ENCODE assay signal across 18 cellular contexts in genomic region chr2:101735166-101735533, GRCh38. TPM values are rescaled to one million over a fixed set of nuclear protein-coding genes. Genes with fewer than 3 reads are reported as not detected.
DNase-seq lines count a peak whose midpoint lies in the region; ATAC-seq and TF ChIP-seq lines count a peak whose summit lies in the region.
"Had no signal": no experiment of that assay in that cellular context is flagged by ENCODE, and none has a peak within 500 bp of the region (broad histone marks: within the 10 kb centered on the region; RNA-seq: fewer than 3 reads in every experiment).

No MANE protein-coding gene starts in this region.

- intact Hi-C loops in CD4-positive, alpha-beta memory T cell (cut with micrococcal nuclease): no loop called here
- intact Hi-C loops in IMR-90 (cut with micrococcal nuclease): no loop called here

- H3K4me1 ChIP-seq in CD4-positive, alpha-beta memory T cell (ENCODE audit: insufficient read depth, low read length): peaks cover 86% of the 10 kb centered on the region
- peaks cover 31% of the 10 kb centered on the region for H3K4me1 ChIP-seq in IMR-90 (ENCODE audit: control insufficient read depth, insufficient read depth, low read length)
- H3K4me1 ChIP-seq in trophoblast cell (ENCODE audit: control insufficient read depth in 1 of 2, insufficient read depth in 2 of 2, low read length in 2 of 2): peaks cover 8% of the 10 kb centered on the region in 2 experiments
- no peaks in the 10 kb centered on the region for H3K4me1 ChIP-seq in MM.1S (ENCODE audit: low read length)

- TF ChIP-seq POLR2A in IMR-90 (IDR thresholded peaks at IDR 0.05; ENCODE audit: low read depth, low read length): no peak

- peaks cover 64 to 89% (median 74%) of the 10 kb centered on the region in 4 donors for H3K4me1 Mint-ChIP-seq in CD4-positive, alpha-beta memory T cell

- in situ Hi-C loops in IMR-90 (cut with MboI; ENCODE audit: low sequenced_read_pairs): no loop called here

- dilution Hi-C loops in IMR-90 (cut with HindIII; ENCODE audit: low sequenced_read_pairs, unreplicated experiment): no loop called here

- H2AK9ac ChIP-seq in IMR-90 (replicated peaks; ENCODE audit: low read depth, low read length, poor library complexity): no peak overlapping the region

- H3K36me3 Mint-ChIP-seq in CD4-positive, alpha-beta memory T cell: no peaks in the 10 kb centered on the region

- H3K4me2 ChIP-seq in IMR-90 (ENCODE audit: low read depth, low read length) (no peak overlapping the region), trophoblast cell (ENCODE audit: low read length) (no peak overlapping the region), MM.1S (ENCODE audit: low read depth, low read length) (no peak overlapping the region)

- H2BK5ac ChIP-seq in IMR-90 (ENCODE audit: low read depth, low read length, poor library complexity, severe bottlenecking): no peak overlapping the region
- H2BK5ac ChIP-seq in trophoblast cell (ENCODE audit: low read depth, low read length, poor library complexity): no peak overlapping the region

- H3K56ac ChIP-seq in IMR-90 (ENCODE audit: extremely low read depth, insufficient read depth, low read length): no peak overlapping the region

- H3K9me3 Mint-ChIP-seq in CD4-positive, alpha-beta memory T cell: no peaks in the 10 kb centered on the region
- H3K9me3 Mint-ChIP-seq: activated CD4-positive, alpha-beta memory T cell treated with anti-CD3 and anti-CD28 coated beads, Interleukin-2, amount 10 ng/mL, durations not matched to agents 7 days and 5 days; activated T-helper 1 cell treated with anti-CD3 and anti-CD28 coated beads, Interleukin-12 subunit alpha, Interleukin-12 subunit beta, Interleukin-2, Interleukin-4 antibody, amounts not matched to agents 30 ng/mL and 10 ng/mL and 1 ng/mL, durations not matched to agents 14 hours and 24 hours and 36 hours had no signal

- H3K4me3 Mint-ChIP-seq in CD4-positive, alpha-beta memory T cell: peak overlapping the region in 1 of 8 donors; percentile 37
- H3K4me3 Mint-ChIP-seq: activated CD4-positive, alpha-beta memory T cell treated with anti-CD3 and anti-CD28 coated beads, Interleukin-2, amount 10 ng/mL, durations not matched to agents 7 days and 5 days; activated T-helper 1 cell treated with anti-CD3 and anti-CD28 coated beads, Interleukin-12 subunit alpha, Interleukin-12 subunit beta, Interleukin-2, Interleukin-4 antibody, amounts not matched to agents 30 ng/mL and 10 ng/mL and 1 ng/mL, durations not matched to agents 14 hours and 24 hours and 36 hours had no signal

- no TSS peak for BruUV-seq in IMR-90 (replicated peaks; lab: Mats Ljungman, UMichigan)

- POLR2A ChIA-PET in CD4-positive, alpha-beta memory T cell (lab: Charles Lee; ENCODE audit: partially characterized antibody): interaction anchor here (1.4 kb wide), 1 partner anchor 11 kb away, joined by 3 read pairs; no protein-coding TSS in a partner anchor
- POLR2A ChIA-PET in IMR-90 (lab: Charles Lee; ENCODE audit: unreplicated experiment): no interaction called here

- no peaks in the 10 kb centered on the region for H3F3A ChIP-seq in MM.1S (ENCODE audit: insufficient read depth, low read length)

- no peak overlapping the region for H2BK15ac ChIP-seq in IMR-90 (ENCODE audit: low read depth, low read length)

- H3K79me2 ChIP-seq in trophoblast cell (ENCODE audit: control insufficient read depth, insufficient read depth, low read length, poor library complexity) (peaks cover 25% of the 10 kb centered on the region), MM.1S (ENCODE audit: low read length) (no peaks in the 10 kb centered on the region)

- H3K23ac ChIP-seq in IMR-90 (ENCODE audit: low read depth, low read length) (peak overlapping the region; percentile 76; the same call in 1 of the 2 replicates), trophoblast cell (ENCODE audit: low read length) (no peak overlapping the region)

- no peak overlapping the region for H2AFZ ChIP-seq in IMR-90 (replicated peaks; ENCODE audit: low read length, poor library complexity)
- H2AFZ ChIP-seq in trophoblast cell (ENCODE audit: insufficient read depth, low read length, poor library complexity): no peak overlapping the region
- H2AFZ ChIP-seq in MM.1S (ENCODE audit: low read length): no peak overlapping the region

- H3K18ac ChIP-seq in IMR-90 (ENCODE audit: low read depth, low read length) (no peak overlapping the region), trophoblast cell (ENCODE audit: low read length) (no peak overlapping the region)

- H3K27ac Mint-ChIP-seq in CD4-positive, alpha-beta memory T cell: peak overlapping the region in 5 of 7 donors; percentile 0 to 54 (median 10)
- H3K27ac Mint-ChIP-seq: activated CD4-positive, alpha-beta memory T cell treated with anti-CD3 and anti-CD28 coated beads, Interleukin-2, amount 10 ng/mL, durations not matched to agents 7 days and 5 days had no signal

- H2BK12ac ChIP-seq in trophoblast cell (ENCODE audit: low read length): no peak overlapping the region

- no peak overlapping the region for H4K5ac ChIP-seq in IMR-90 (ENCODE audit: low read depth, low read length)

- H3K14ac ChIP-seq in IMR-90 (replicated peaks; ENCODE audit: low read depth, low read length): no peak overlapping the region
- no peak overlapping the region for H3K14ac ChIP-seq in trophoblast cell (ENCODE audit: low read length)

- no peak for DNase-seq in CD4-positive, alpha-beta memory T cell
- DNase-seq in IMR-90 (no peak), caudate nucleus (lab: John Stamatoyannopoulos, UW) (no peak), trophoblast cell (no peak), MM.1S (no peak)
- DNase-seq: activated CD4-positive, alpha-beta memory T cell treated with anti-CD3 and anti-CD28 coated beads, Interleukin-2, amount 10 ng/mL, durations not matched to agents 7 days and 5 days; EL; GOT3; left lung; NCI-H1694 treated with DMSO at 0.1 percent for 48 hours; NCI-H510A; stimulated activated CD4-positive, alpha-beta T cell treated with anti-CD3 and anti-CD28 coated beads, Interleukin-1b, Interleukin-23, amount 100 ng/mL, for 48 hours had no signal

- H3K27ac ChIP-seq in CD4-positive, alpha-beta memory T cell (ENCODE audit: low read depth, low read length): no peak overlapping the region
- H3K27ac ChIP-seq in IMR-90 (ENCODE audit: insufficient read depth, low read length) (no peak overlapping the region), caudate nucleus (ENCODE audit: low read depth, low read length) (peak overlapping the region; percentile 60), trophoblast cell (ENCODE audit: low read depth, low read length) (no peak overlapping the region), MM.1S (ENCODE audit: low read length) (no peak overlapping the region)
- H3K27ac ChIP-seq: C4-2B, left lung had no signal

- no peak overlapping the region for H4K12ac ChIP-seq in trophoblast cell (ENCODE audit: low read depth, low read length)

- H3K79me1 ChIP-seq in IMR-90 (ENCODE audit: low read depth in 1 of 2, low read length in 2 of 2): peaks cover 17 to 77% of the 10 kb centered on the region in 2 experiments
- H3K79me1 ChIP-seq in trophoblast cell (ENCODE audit: low read length): no peaks in the 10 kb centered on the region

- H3K36me3 ChIP-seq in CD4-positive, alpha-beta memory T cell (ENCODE audit: insufficient read depth, low read length): no peaks in the 10 kb centered on the region
- peaks cover 2% of the 10 kb centered on the region; the same call in 1 of the 2 replicates for H3K36me3 ChIP-seq in IMR-90 (ENCODE audit: control insufficient read depth, insufficient read depth, low read length)
- H3K36me3 ChIP-seq in trophoblast cell (ENCODE audit: control insufficient read depth in 1 of 2, insufficient read depth in 2 of 2, low read length in 2 of 2): no peaks in the 10 kb centered on the region
- H3K36me3 ChIP-seq in MM.1S (replicated peaks; ENCODE audit: insufficient read depth, low read length): no peaks in the 10 kb centered on the region
- H3K36me3 ChIP-seq: ascending aorta, left lung, thoracic aorta had no signal

- no peak for ATAC-seq in IMR-90 (ENCODE audit: low read depth)
- no peak for ATAC-seq in GM18517 (IDR thresholded peaks at IDR 0.05; ENCODE audit: unreplicated experiment)
- ATAC-seq in GM19467 (IDR thresholded peaks at IDR 0.05; ENCODE audit: unreplicated experiment): no peak
- ATAC-seq: left lung had no signal

- no peaks in the 10 kb centered on the region for H3K9me2 ChIP-seq in MM.1S (replicated peaks; ENCODE audit: insufficient read depth, low read length)

- no peak for TF ChIP-seq RAD21 in IMR-90 (IDR thresholded peaks at IDR 0.05; ENCODE audit: low read length)

- H3K27me3 Mint-ChIP-seq in CD4-positive, alpha-beta memory T cell: no peaks in the 10 kb centered on the region
- H3K27me3 Mint-ChIP-seq: activated CD4-positive, alpha-beta memory T cell treated with anti-CD3 and anti-CD28 coated beads, Interleukin-2, amount 10 ng/mL, durations not matched to agents 7 days and 5 days had no signal

- H3K4ac ChIP-seq in IMR-90 (ENCODE audit: low read depth, low read length) (no peak overlapping the region), trophoblast cell (ENCODE audit: low read depth, low read length) (peak overlapping the region; percentile 90)

- H2BK120ac ChIP-seq in IMR-90 (ENCODE audit: low read depth, low read length): no peak overlapping the region
- no peak overlapping the region for H2BK120ac ChIP-seq in trophoblast cell (ENCODE audit: insufficient read depth, low read length, poor library complexity)

- CTCF ChIA-PET in CD4-positive, alpha-beta memory T cell (lab: Charles Lee; ENCODE audit: partially characterized antibody): no interaction called here
- CTCF ChIA-PET in IMR-90 (lab: Yijun Ruan, JAX): no interaction called here

- H4K8ac ChIP-seq in IMR-90 (ENCODE audit: low read depth in 2 of 2, low read length in 2 of 2) (no peak overlapping the region), trophoblast cell (ENCODE audit: low read depth, low read length) (no peak overlapping the region)

- H3K9me3 ChIP-seq in CD4-positive, alpha-beta memory T cell (ENCODE audit: control insufficient read depth in 1 of 2, low read length in 2 of 2): no peaks in the 10 kb centered on the region
- H3K9me3 ChIP-seq in IMR-90 (ENCODE audit: control insufficient read depth, insufficient read depth, low read length) (no peaks in the 10 kb centered on the region), trophoblast cell (ENCODE audit: insufficient read depth, low read depth, low read length) (no peaks in the 10 kb centered on the region), MM.1S (replicated peaks; ENCODE audit: insufficient read depth, low read length) (no peaks in the 10 kb centered on the region)
- H3K9me3 ChIP-seq: ascending aorta, left lung, thoracic aorta had no signal

- H4K91ac ChIP-seq in IMR-90 (ENCODE audit: insufficient read depth, low read depth, low read length): no peak overlapping the region
- no peak overlapping the region for H4K91ac ChIP-seq in trophoblast cell (ENCODE audit: low read depth, low read length)

- no peak overlapping the region for H3K4me3 ChIP-seq in CD4-positive, alpha-beta memory T cell (ENCODE audit: low read length in 2 of 2)
- H3K4me3 ChIP-seq in IMR-90 (ENCODE audit: insufficient read depth, low read depth, low read length) (no peak overlapping the region), trophoblast cell (ENCODE audit: low read depth, low read length) (no peak overlapping the region), MM.1S (ENCODE audit: low read length) (no peak overlapping the region)
- H3K4me3 ChIP-seq: ascending aorta, left lung, thoracic aorta had no signal

- H3K27me3 ChIP-seq in CD4-positive, alpha-beta memory T cell (ENCODE audit: insufficient read depth, low read length): no peaks in the 10 kb centered on the region
- no peaks in the 10 kb centered on the region for H3K27me3 ChIP-seq in IMR-90 (ENCODE audit: control insufficient read depth, insufficient read depth, low read length)
- H3K27me3 ChIP-seq in trophoblast cell (ENCODE audit: insufficient read depth, low read length): no peaks in the 10 kb centered on the region
- H3K27me3 ChIP-seq in MM.1S (replicated peaks; ENCODE audit: insufficient read depth, low read length): no peaks in the 10 kb centered on the region
- H3K27me3 ChIP-seq: ascending aorta, left lung had no signal

- TF ChIP-seq CTCF in IMR-90 (conservative IDR thresholded peaks at IDR 0.05; ENCODE audit: low read depth, low read length): no peak
- TF ChIP-seq CTCF in MM.1S (IDR thresholded peaks at IDR 0.05; ENCODE audit: low read length): no peak

- H2AK5ac ChIP-seq in IMR-90 (ENCODE audit: low read depth, low read length) (0 out of 2 replicates have a peak overlapping the region, but pooled peaks have one; percentile 14), trophoblast cell (ENCODE audit: low read length) (no peak overlapping the region)

- H3K9ac ChIP-seq in IMR-90 (ENCODE audit: low read depth, low read length) (no peak overlapping the region), trophoblast cell (ENCODE audit: low read length) (no peak overlapping the region), MM.1S (ENCODE audit: low read length) (no peak overlapping the region)

- H2BK20ac ChIP-seq in IMR-90 (ENCODE audit: low read depth, low read length): no peak overlapping the region

- peaks cover 93% of the 10 kb centered on the region for H4K20me1 ChIP-seq in IMR-90 (ENCODE audit: insufficient read depth, low read length)
- H4K20me1 ChIP-seq in MM.1S (ENCODE audit: insufficient read depth, low read length): no peaks in the 10 kb centered on the region

- peaks cover 39% of the 10 kb centered on the region for H3K9me1 ChIP-seq in IMR-90 (ENCODE audit: insufficient read depth, low read length)

RNA-seq across cellular contexts. Expression of gene MAP4K4, which starts 37.6 kb away (rescaled TPM):
- total RNA-seq in CD4-positive, alpha-beta memory T cell: 100 to 1,000 TPM; 105 to 114 TPM
- 10 to 100 TPM in 1 of 2 donors, 1 to 10 TPM in 1; 2.4 to 18.9 TPM for polyA plus RNA-seq in CD4-positive, alpha-beta memory T cell
- 124 and 130 TPM in 2 replicates for total RNA-seq in IMR-90 (2012; rRNA removed)
- polyA plus RNA-seq in IMR-90 (2012; rRNA removed): 80.8 and 89.4 TPM in 2 replicates
- 39.5 and 39.9 TPM in 2 replicates for polyA plus RNA-seq in IMR-90 (2012; cell fraction: cytosol; rRNA removed)
- polyA plus RNA-seq in IMR-90 (2012; cell fraction: nucleus; rRNA removed; ENCODE audit: low replicate concordance): 90.5 and 219 TPM in 2 replicates
- 168 and 169 TPM in 2 replicates for polyA plus RNA-seq in trophoblast cell (2013)
